Comparison of ENCODE assay signal across 21 cellular contexts in the genomic region with DNA sequence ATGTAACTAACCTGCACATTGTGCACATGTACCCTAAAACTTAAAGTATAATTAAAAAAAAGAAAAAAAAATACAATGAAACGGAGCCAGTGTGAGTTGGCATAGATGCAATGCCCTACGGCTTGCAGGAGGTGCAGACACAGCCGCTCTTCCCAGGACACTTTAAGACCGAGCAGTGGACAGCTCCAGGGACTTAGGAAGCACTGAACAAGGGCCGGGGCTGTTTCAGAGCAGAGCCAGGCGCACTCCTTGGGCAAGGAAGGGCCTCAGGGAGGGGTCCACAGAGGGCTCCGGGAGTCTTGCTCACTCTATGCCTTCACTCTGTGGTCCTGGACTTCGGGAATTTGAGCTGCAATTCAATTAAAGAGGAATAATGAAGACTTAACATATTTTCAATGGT.
"Had no signal": no experiment of that assay in that cellular context is flagged by ENCODE, and none has a peak within 500 bp of the region (broad histone marks: within the 10 kb centered on the region; RNA-seq: fewer than 3 reads in every experiment).

No MANE protein-coding gene starts in this region.

- H3K27me3 ChIP-seq: MG63, SJSA1 had no signal

- H3K4me3 ChIP-seq: MG63, SJSA1, SK-N-MC had no signal

- H3K36me3 ChIP-seq: MG63, SJSA1 had no signal

- H3K27ac ChIP-seq: HL-60, SJSA1, SK-N-MC had no signal

- H3K4me1 ChIP-seq: SJSA1 had no signal

- H3K9me3 ChIP-seq: MG63 had no signal

- DNase-seq: Karpas-422, KG1, MG63, NCI-H1092, NCI-H1105 treated with DMSO at 0.1 percent for 48 hours, NCI-H1417 treated with DMSO at 0.1 percent for 48 hours, NCI-H146, NCI-H1694 treated with DMSO at 0.1 percent for 48 hours, NCI-H1930, NCI-H2081, NCI-H2107, NCI-H2227 treated with DMSO at 0.1 percent for 48 hours, NCI-H524, NCI-H69, NCI-H774, Right ventricle myocardium superior, RPMI8226, SIG-M5 had no signal
